ENCODE assay signal across 10 cellular contexts in genomic region chr10:112535432-112536038, GRCh38.
DNase-seq lines count a peak whose midpoint lies in the region; ATAC-seq and TF ChIP-seq lines count a peak whose summit lies in the region.
"Had no signal": no experiment of that assay in that cellular context is flagged by ENCODE, and none has a peak within 500 bp of the region (broad histone marks: within the 10 kb centered on the region; RNA-seq: fewer than 3 reads in every experiment).

No MANE protein-coding gene starts in this region.

- peaks cover 28% of the 10 kb centered on the region for H3K4me1 Mint-ChIP-seq in activated CD8-positive, alpha-beta T cell treated with anti-CD3 and anti-CD28 coated beads, Interleukin-2, amount 10 ng/mL, durations not matched to agents 7 days and 5 days (ENCODE audit: low read depth)
- H3K4me1 Mint-ChIP-seq in activated CD8-positive, alpha-beta T cell treated with anti-CD3 and anti-CD28 coated beads for 36 hours (ENCODE audit: low read depth) = peaks cover 27% of the 10 kb centered on the region
- peaks cover 11% of the 10 kb centered on the region for H3K4me1 Mint-ChIP-seq in glutamatergic neuron (ENCODE audit: low read depth, unreplicated experiment)

- peaks cover 39% of the 10 kb centered on the region for H3K36me3 Mint-ChIP-seq in activated CD8-positive, alpha-beta T cell treated with anti-CD3 and anti-CD28 coated beads, Interleukin-2, amount 10 ng/mL, durations not matched to agents 7 days and 5 days (ENCODE audit: low read depth)
- H3K36me3 Mint-ChIP-seq in activated CD8-positive, alpha-beta T cell treated with anti-CD3 and anti-CD28 coated beads for 36 hours (ENCODE audit: low read depth) = peaks cover 30% of the 10 kb centered on the region
- H3K36me3 Mint-ChIP-seq in activated naive CD4-positive, alpha-beta T cell treated with anti-CD3 and anti-CD28 coated beads, Interleukin-2, amount 50 U/mL, for 72 hours = peaks cover 13 to 37% of the 10 kb centered on the region in 2 donors
- no peaks in the 10 kb centered on the region for H3K36me3 Mint-ChIP-seq in glutamatergic neuron (ENCODE audit: unreplicated experiment)

- no peaks in the 10 kb centered on the region for H3K27me3 Mint-ChIP-seq in activated CD8-positive, alpha-beta T cell treated with anti-CD3 and anti-CD28 coated beads, Interleukin-2, amount 10 ng/mL, durations not matched to agents 7 days and 5 days (ENCODE audit: low read depth)
- no peaks in the 10 kb centered on the region for H3K27me3 Mint-ChIP-seq in activated CD8-positive, alpha-beta T cell treated with anti-CD3 and anti-CD28 coated beads for 36 hours
- no peaks in the 10 kb centered on the region for H3K27me3 Mint-ChIP-seq in glutamatergic neuron (ENCODE audit: unreplicated experiment)

- peak overlapping the region; percentile 11 for H3K27ac Mint-ChIP-seq in activated CD8-positive, alpha-beta T cell treated with anti-CD3 and anti-CD28 coated beads, Interleukin-2, amount 10 ng/mL, durations not matched to agents 7 days and 5 days
- no peak overlapping the region for H3K27ac Mint-ChIP-seq in activated CD8-positive, alpha-beta T cell treated with anti-CD3 and anti-CD28 coated beads for 36 hours
- H3K27ac Mint-ChIP-seq in activated naive CD4-positive, alpha-beta T cell treated with anti-CD3 and anti-CD28 coated beads, Interleukin-2, amount 50 U/mL, for 72 hours = no peak overlapping the region
- H3K27ac Mint-ChIP-seq in glutamatergic neuron (ENCODE audit: unreplicated experiment) = no peak overlapping the region

- H3K9ac ChIP-seq in subcutaneous abdominal adipose tissue (ENCODE audit: low read length in 5 of 5) = peak overlapping the region in 1 of 5 donors; percentile 47

- peaks cover 2% of the 10 kb centered on the region for H3K9me3 Mint-ChIP-seq in activated CD8-positive, alpha-beta T cell treated with anti-CD3 and anti-CD28 coated beads, Interleukin-2, amount 10 ng/mL, durations not matched to agents 7 days and 5 days (ENCODE audit: insufficient read depth)
- no peaks in the 10 kb centered on the region for H3K9me3 Mint-ChIP-seq in activated CD8-positive, alpha-beta T cell treated with anti-CD3 and anti-CD28 coated beads for 36 hours
- H3K9me3 Mint-ChIP-seq in activated naive CD4-positive, alpha-beta T cell treated with anti-CD3 and anti-CD28 coated beads, Interleukin-2, amount 50 U/mL, for 72 hours = no peaks in the 10 kb centered on the region
- H3K9me3 Mint-ChIP-seq in glutamatergic neuron (ENCODE audit: unreplicated experiment) = no peaks in the 10 kb centered on the region

- H3K4me1 ChIP-seq in subcutaneous abdominal adipose tissue (ENCODE audit: control insufficient read depth in 5 of 5, insufficient read depth in 5 of 5, low read length in 5 of 5) = peaks cover 0 to 19% (median 4%) of the 10 kb centered on the region in 5 donors

- intact Hi-C loops in activated CD8-positive, alpha-beta T cell treated with anti-CD3 and anti-CD28 coated beads for 36 hours (cut with micrococcal nuclease) = no loop called here

- H3K36me3 ChIP-seq in subcutaneous abdominal adipose tissue (ENCODE audit: control insufficient read depth in 5 of 5, insufficient read depth in 5 of 5, low read length in 5 of 5) = peaks cover 0 to 13% (median 11%) of the 10 kb centered on the region in 5 donors

- peak; percentile 20 for ATAC-seq in activated CD8-positive, alpha-beta T cell treated with anti-CD3 and anti-CD28 coated beads, Interleukin-2, amount 10 ng/mL, durations not matched to agents 7 days and 5 days
- ATAC-seq in activated CD8-positive, alpha-beta T cell treated with anti-CD3 and anti-CD28 coated beads for 36 hours = no peak
- ATAC-seq in HG02943 (IDR thresholded peaks at IDR 0.05; ENCODE audit: low read depth, unreplicated experiment) = peak; percentile 59
- no peak for ATAC-seq in activated naive CD4-positive, alpha-beta T cell treated with anti-CD3 and anti-CD28 coated beads, Interleukin-2, amount 50 U/mL, for 72 hours

- CTCF ChIA-PET in activated CD8-positive, alpha-beta T cell treated with anti-CD3 and anti-CD28 coated beads, Interleukin-2, amount 10 ng/mL, durations not matched to agents 7 days and 5 days (lab: Charles Lee) = interaction anchor here (1.0 to 1.7 kb wide), 2 partner anchors 10 to 63 kb away, joined by 3 to 4 read pairs; no protein-coding TSS in a partner anchor
- CTCF ChIA-PET in activated CD8-positive, alpha-beta T cell treated with anti-CD3 and anti-CD28 coated beads for 36 hours (lab: Charles Lee) = no interaction called here

- H3K4me3 ChIP-seq in subcutaneous abdominal adipose tissue (ENCODE audit: low read depth in 1 of 5, low read length in 5 of 5) = peak overlapping the region; percentile 25 to 45 (median 35)

- H3K27ac ChIP-seq in subcutaneous abdominal adipose tissue (ENCODE audit: low read depth, low read length) = no peak overlapping the region

- no peaks in the 10 kb centered on the region for H3K9me3 ChIP-seq in subcutaneous abdominal adipose tissue (ENCODE audit: control insufficient read depth in 5 of 5, low read length in 5 of 5)

- POLR2A ChIA-PET in activated CD8-positive, alpha-beta T cell treated with anti-CD3 and anti-CD28 coated beads, Interleukin-2, amount 10 ng/mL, durations not matched to agents 7 days and 5 days (lab: Charles Lee) = interaction anchor here (0.9 to 1.2 kb wide), 2 partner anchors 9 to 89 kb away, joined by 3 to 4 read pairs; partner anchors contain the start of genes VTI1A and ZDHHC6
- POLR2A ChIA-PET in activated CD8-positive, alpha-beta T cell treated with anti-CD3 and anti-CD28 coated beads for 36 hours (lab: Charles Lee) = no interaction called here

- H3K4me3 Mint-ChIP-seq in activated CD8-positive, alpha-beta T cell treated with anti-CD3 and anti-CD28 coated beads, Interleukin-2, amount 10 ng/mL, durations not matched to agents 7 days and 5 days = no peak overlapping the region
- H3K4me3 Mint-ChIP-seq in activated CD8-positive, alpha-beta T cell treated with anti-CD3 and anti-CD28 coated beads for 36 hours = no peak overlapping the region
- H3K4me3 Mint-ChIP-seq in glutamatergic neuron (ENCODE audit: unreplicated experiment) = no peak overlapping the region

- no peak for TF ChIP-seq CTCF in activated CD8-positive, alpha-beta T cell treated with anti-CD3 and anti-CD28 coated beads for 36 hours (IDR thresholded peaks at IDR 0.05)
- no peak for TF ChIP-seq CTCF in glutamatergic neuron (IDR thresholded peaks at IDR 0.05; ENCODE audit: partially characterized antibody, unreplicated experiment)

- no peaks in the 10 kb centered on the region for H3K27me3 ChIP-seq in subcutaneous abdominal adipose tissue (ENCODE audit: control insufficient read depth in 5 of 5, insufficient read depth in 4 of 5, low read length in 5 of 5)

- DNase-seq in activated CD8-positive, alpha-beta T cell treated with anti-CD3 and anti-CD28 coated beads, Interleukin-2, amount 10 ng/mL, durations not matched to agents 7 days and 5 days = no peak
- DNase-seq in activated CD8-positive, alpha-beta T cell treated with anti-CD3 and anti-CD28 coated beads for 36 hours = no peak
- DNase-seq in cerebellar cortex (ENCODE audit: low spot score) (peak; percentile 15), glutamatergic neuron (no peak)
- no peak for DNase-seq in activated naive CD4-positive, alpha-beta T cell treated with anti-CD3 and anti-CD28 coated beads, Interleukin-2, amount 50 U/mL, for 72 hours (ENCODE audit: low spot score in 2 of 2)
- no peak for DNase-seq in activated CD8-positive, alpha-beta memory T cell treated with anti-CD3 and anti-CD28 coated beads for 24 hours
- DNase-seq: ACHN; stimulated activated naive CD4-positive, alpha-beta T cell treated with Interleukin-2 at 50 U/mL for 16 hours had no signal

Comparison
In these comparisons a context has a peak if more than half of its experiments do, and no peak if none do; other contexts are left out.
1. ATAC-seq: peak in activated CD8-positive, alpha-beta T cell treated with anti-CD3 and anti-CD28 coated beads, Interleukin-2, amount 10 ng/mL, durations not matched to agents 7 days and 5 days (single experiment) and HG02943 (single experiment); none in activated CD8-positive, alpha-beta T cell treated with anti-CD3 and anti-CD28 coated beads for 36 hours (single experiment) and activated naive CD4-positive, alpha-beta T cell treated with anti-CD3 and anti-CD28 coated beads, Interleukin-2, amount 50 U/mL, for 72 hours (0 of 2).